31 cellular contexts compared by ENCODE assay signal in genomic region chr9:125039544-125039943, GRCh38.
"Had no signal": no experiment of that assay in that cellular context is flagged by ENCODE, and none has a peak within 500 bp of the region (broad histone marks: within the 10 kb centered on the region; RNA-seq: fewer than 3 reads in every experiment).

No MANE protein-coding gene starts in this region.

- H3K9me3 Mint-ChIP-seq: activated B cell treated with CpG ODN at 0.5 μM for 24 hours; activated CD4-positive, alpha-beta memory T cell treated with anti-CD3 and anti-CD28 coated beads, Interleukin-2, amount 10 ng/mL, durations not matched to agents 7 days and 5 days; activated naive CD4-positive, alpha-beta T cell treated with anti-CD3 and anti-CD28 coated beads, Interleukin-2, amount 10 ng/mL, durations not matched to agents 7 days and 5 days; activated naive CD8-positive, alpha-beta T cell treated with anti-CD3 and anti-CD28 coated beads, Interleukin-2, amount 50 U/mL, for 24 hours; brain had no signal

- ATAC-seq: activated CD8-positive, alpha-beta memory T cell treated with anti-CD3 and anti-CD28 coated beads, Interleukin-2, amount 10 ng/mL, durations not matched to agents 7 days and 5 days; activated naive CD8-positive, alpha-beta T cell treated with anti-CD3 and anti-CD28 coated beads, Interleukin-2, amount 50 U/mL, for 24 hours; K562; Panc1 had no signal

- H3K27ac ChIP-seq: VCaP had no signal

- H3K4me1 Mint-ChIP-seq: activated B cell treated with CpG ODN at 0.5 μM for 24 hours; activated CD4-positive, alpha-beta memory T cell treated with anti-CD3 and anti-CD28 coated beads, Interleukin-2, amount 10 ng/mL, durations not matched to agents 7 days and 5 days; activated CD8-positive, alpha-beta memory T cell treated with anti-CD3 and anti-CD28 coated beads, Interleukin-2, amount 10 ng/mL, durations not matched to agents 7 days and 5 days; activated naive CD4-positive, alpha-beta T cell treated with anti-CD3 and anti-CD28 coated beads, Interleukin-2, amount 10 ng/mL, durations not matched to agents 7 days and 5 days; activated naive CD8-positive, alpha-beta T cell treated with anti-CD3 and anti-CD28 coated beads, Interleukin-2, amount 50 U/mL, for 24 hours; brain had no signal

- H3K4me3 ChIP-seq: K562 had no signal

- H3K27ac Mint-ChIP-seq: activated B cell treated with CpG ODN at 0.5 μM for 24 hours; activated CD4-positive, alpha-beta memory T cell treated with anti-CD3 and anti-CD28 coated beads, Interleukin-2, amount 10 ng/mL, durations not matched to agents 7 days and 5 days; activated CD8-positive, alpha-beta memory T cell treated with anti-CD3 and anti-CD28 coated beads, Interleukin-2, amount 10 ng/mL, durations not matched to agents 7 days and 5 days; activated naive CD4-positive, alpha-beta T cell treated with anti-CD3 and anti-CD28 coated beads, Interleukin-2, amount 10 ng/mL, durations not matched to agents 7 days and 5 days; activated naive CD8-positive, alpha-beta T cell; activated naive CD8-positive, alpha-beta T cell treated with anti-CD3 and anti-CD28 coated beads, Interleukin-2, amount 50 U/mL, for 24 hours; brain had no signal

- H3K4me3 Mint-ChIP-seq: activated B cell treated with CpG ODN at 0.5 μM for 24 hours; activated CD4-positive, alpha-beta memory T cell treated with anti-CD3 and anti-CD28 coated beads, Interleukin-2, amount 10 ng/mL, durations not matched to agents 7 days and 5 days; activated CD8-positive, alpha-beta memory T cell treated with anti-CD3 and anti-CD28 coated beads, Interleukin-2, amount 10 ng/mL, durations not matched to agents 7 days and 5 days; activated naive CD4-positive, alpha-beta T cell treated with anti-CD3 and anti-CD28 coated beads, Interleukin-2, amount 10 ng/mL, durations not matched to agents 7 days and 5 days; activated naive CD8-positive, alpha-beta T cell; activated naive CD8-positive, alpha-beta T cell treated with anti-CD3 and anti-CD28 coated beads, Interleukin-2, amount 50 U/mL, for 24 hours; brain had no signal

- H3K36me3 Mint-ChIP-seq: activated naive CD4-positive, alpha-beta T cell treated with anti-CD3 and anti-CD28 coated beads, Interleukin-2, amount 10 ng/mL, durations not matched to agents 7 days and 5 days; activated naive CD8-positive, alpha-beta T cell had no signal

- DNase-seq: activated B cell treated with CpG ODN at 0.5 μM for 24 hours; activated CD4-positive, alpha-beta memory T cell treated with anti-CD3 and anti-CD28 coated beads, Interleukin-2, amount 10 ng/mL, durations not matched to agents 7 days and 5 days; activated CD4-positive, alpha-beta T cell treated with anti-CD3 and anti-CD28 coated beads for 4 hours; activated CD4-positive, CD25-positive, alpha-beta regulatory T cell treated with anti-CD3 and anti-CD28 coated beads, Interleukin-2, amount 50 U/mL, for 72 hours; activated CD8-positive, alpha-beta memory T cell treated with anti-CD3 and anti-CD28 coated beads for 24 hours; activated CD8-positive, alpha-beta memory T cell treated with anti-CD3 and anti-CD28 coated beads, Interleukin-2, amount 10 ng/mL, durations not matched to agents 7 days and 5 days; activated CD8-positive, alpha-beta memory T cell treated with anti-CD3 and anti-CD28 coated beads, Interleukin-2, amount 50 U/mL, for 48 hours; activated effector memory CD4-positive, alpha-beta T cell treated with Interleukin-2 at 50 U/mL for 16 hours; activated naive CD4-positive, alpha-beta T cell treated with anti-CD3 and anti-CD28 coated beads, Interleukin-2, amount 10 ng/mL, durations not matched to agents 7 days and 5 days; activated naive CD8-positive, alpha-beta T cell treated with anti-CD3 and anti-CD28 coated beads, Interleukin-2, amount 50 U/mL, for 24 hours; activated T-cell treated with anti-CD3 and anti-CD28 coated beads, Interleukin-2, amount 50 U/mL, for 48 hours; anterior cingulate cortex; caudate nucleus; NCI-H1105; NCI-H1417 treated with DMSO at 0.1 percent for 48 hours; NCI-H187 treated with DMSO at 0.1 percent for 48 hours; NCI-H2081; NCI-H2171; NCI-H510A; NCI-H526; NCI-H774; SHP77; SW 1271; T-helper 1 cell; T-helper 2 cell; T-helper 9 cell had no signal

- H3K27me3 Mint-ChIP-seq: activated B cell treated with CpG ODN at 0.5 μM for 24 hours; activated CD4-positive, alpha-beta memory T cell treated with anti-CD3 and anti-CD28 coated beads, Interleukin-2, amount 10 ng/mL, durations not matched to agents 7 days and 5 days; activated CD8-positive, alpha-beta memory T cell treated with anti-CD3 and anti-CD28 coated beads, Interleukin-2, amount 10 ng/mL, durations not matched to agents 7 days and 5 days; activated naive CD4-positive, alpha-beta T cell treated with anti-CD3 and anti-CD28 coated beads, Interleukin-2, amount 10 ng/mL, durations not matched to agents 7 days and 5 days; activated naive CD8-positive, alpha-beta T cell; activated naive CD8-positive, alpha-beta T cell treated with anti-CD3 and anti-CD28 coated beads, Interleukin-2, amount 50 U/mL, for 24 hours; brain had no signal
